ENCODE assay signal across 8 cellular contexts in genomic region chr4:2412885-2413716, GRCh38. TPM values are rescaled to one million over a fixed set of nuclear protein-coding genes. Genes with fewer than 3 reads are reported as not detected.
DNase-seq lines count a peak whose midpoint lies in the region; ATAC-seq and TF ChIP-seq lines count a peak whose summit lies in the region.

No MANE protein-coding gene starts in this region.

- H3K27ac Mint-ChIP-seq in CD4-positive, CD25-positive, alpha-beta regulatory T cell, result peak overlapping the region; percentile 98 to 99 (median 98)

- ATAC-seq in CD4-positive, CD25-positive, alpha-beta regulatory T cell (ENCODE audit: low read depth in 2 of 2), result peak; percentile 81 to 84
- ATAC-seq in HG03520 (IDR thresholded peaks at IDR 0.05; ENCODE audit: unreplicated experiment), result peak; percentile 41

- peaks cover 87% of the 10 kb centered on the region for H3K4me1 ChIP-seq in CD4-positive, CD25-positive, alpha-beta regulatory T cell (ENCODE audit: control insufficient read depth, insufficient read depth, low read length, poor library complexity, severe bottlenecking)
- H3K4me1 ChIP-seq in OCI-LY3 (ENCODE audit: low read length), result peaks cover 31% of the 10 kb centered on the region
- peaks cover 7 to 38% of the 10 kb centered on the region in 2 donors for H3K4me1 ChIP-seq in esophagus (ENCODE audit: control insufficient read depth in 2 of 2, insufficient read depth in 2 of 2, low read length in 1 of 2)
- peaks cover 8 to 33% of the 10 kb centered on the region in 2 donors for H3K4me1 ChIP-seq in muscle layer of duodenum (ENCODE audit: control insufficient read depth in 1 of 2, insufficient read depth in 2 of 2, low read length in 2 of 2)

- H3K36me3 ChIP-seq in CD4-positive, CD25-positive, alpha-beta regulatory T cell (ENCODE audit: control insufficient read depth, insufficient read depth, low read length), result no peaks in the 10 kb centered on the region
- H3K36me3 ChIP-seq in OCI-LY3 (replicated peaks; ENCODE audit: low read depth, low read length) (no peaks in the 10 kb centered on the region), esophagus (ENCODE audit: control insufficient read depth in 2 of 2, insufficient read depth in 2 of 2, low read length in 1 of 2) (no peaks in the 10 kb centered on the region), muscle layer of duodenum (ENCODE audit: control insufficient read depth in 1 of 2, insufficient read depth in 2 of 2, low read length in 2 of 2) (no peaks in the 10 kb centered on the region)

- no peaks in the 10 kb centered on the region for H3K36me3 Mint-ChIP-seq in CD4-positive, CD25-positive, alpha-beta regulatory T cell

- H3K27ac ChIP-seq in CD4-positive, CD25-positive, alpha-beta regulatory T cell (ENCODE audit: insufficient read depth, low read length, poor library complexity, severe bottlenecking), result peak overlapping the region; percentile 93
- H3K27ac ChIP-seq in OCI-LY3 (ENCODE audit: low read length), result peak overlapping the region; percentile 74
- peak overlapping the region; percentile 89 to 96 for H3K27ac ChIP-seq in esophagus (ENCODE audit: low read depth in 2 of 2, low read length in 1 of 2)
- H3K27ac ChIP-seq in muscle layer of duodenum (ENCODE audit: low read length), result peak overlapping the region; percentile 80

- peak; percentile 87 to 98 (median 93) for DNase-seq in CD4-positive, CD25-positive, alpha-beta regulatory T cell
- DNase-seq in GM19238 (ENCODE audit: insufficient read length, low spot score), result peak; percentile 58
- DNase-seq in activated T-cell treated with anti-CD3 and anti-CD28 coated beads for 48 hours (ENCODE audit: low read depth), result peak; percentile 83
- peak; percentile 75 to 78 for DNase-seq in stimulated activated CD8-positive, alpha-beta memory T cell treated with anti-CD3 and anti-CD28 coated beads, Interleukin-7, amount 100 ng/mL, for 1 hour (ENCODE audit: low read depth in 2 of 2)

- H3K27me3 Mint-ChIP-seq in CD4-positive, CD25-positive, alpha-beta regulatory T cell, result peaks cover 12% of the 10 kb centered on the region

- H3K9me3 ChIP-seq in CD4-positive, CD25-positive, alpha-beta regulatory T cell (ENCODE audit: control insufficient read depth in 2 of 2, low read length in 2 of 2), result no peaks in the 10 kb centered on the region
- H3K9me3 ChIP-seq in OCI-LY3 (ENCODE audit: insufficient read depth, low read length), result no peaks in the 10 kb centered on the region
- peaks cover 0 to 2% of the 10 kb centered on the region in 2 donors for H3K9me3 ChIP-seq in esophagus (ENCODE audit: control insufficient read depth in 2 of 2, insufficient read depth in 1 of 2, low read depth in 1 of 2, low read length in 1 of 2)
- H3K9me3 ChIP-seq in muscle layer of duodenum (ENCODE audit: control insufficient read depth in 1 of 2, low read length in 2 of 2), result no peaks in the 10 kb centered on the region

- TF ChIP-seq CTCF in OCI-LY3 (IDR thresholded peaks at IDR 0.05; ENCODE audit: low read depth, low read length), result peak; percentile 22

- H3K4me3 ChIP-seq in CD4-positive, CD25-positive, alpha-beta regulatory T cell (ENCODE audit: low read depth, low read length), result peak overlapping the region; percentile 79
- peak overlapping the region; percentile 79 for H3K4me3 ChIP-seq in OCI-LY3 (ENCODE audit: low read length)
- peak overlapping the region; percentile 9 to 11 for H3K4me3 ChIP-seq in esophagus (ENCODE audit: low read depth in 1 of 2, low read length in 2 of 2)
- H3K4me3 ChIP-seq in muscle layer of duodenum (ENCODE audit: low read depth in 1 of 2, low read length in 2 of 2), result peak overlapping the region; percentile 35 to 56

- H3K4me1 Mint-ChIP-seq in CD4-positive, CD25-positive, alpha-beta regulatory T cell, result peaks cover 9 to 85% (median 54%) of the 10 kb centered on the region in 4 donors

- peak overlapping the region; percentile 83 to 88 (median 87) for H3K4me3 Mint-ChIP-seq in CD4-positive, CD25-positive, alpha-beta regulatory T cell

- H3K9me3 Mint-ChIP-seq in CD4-positive, CD25-positive, alpha-beta regulatory T cell, result no peaks in the 10 kb centered on the region

- peak overlapping the region; percentile 64 for H3K9ac ChIP-seq in OCI-LY3 (ENCODE audit: low read length)

- H4K20me1 ChIP-seq in OCI-LY3 (ENCODE audit: insufficient read depth, low read length), result no peaks in the 10 kb centered on the region

- 6 to 10% methylated on average over 30 of the region's 30 CpGs for WGBS in esophagus, 2 donors

- H3K27me3 ChIP-seq in CD4-positive, CD25-positive, alpha-beta regulatory T cell (ENCODE audit: control insufficient read depth, insufficient read depth, low read length), result no peaks in the 10 kb centered on the region
- H3K27me3 ChIP-seq in OCI-LY3 (ENCODE audit: low read depth, low read length) (no peaks in the 10 kb centered on the region), esophagus (ENCODE audit: control insufficient read depth in 1 of 2, insufficient read depth in 2 of 2, low read length in 2 of 2) (peaks cover 0 to 3% of the 10 kb centered on the region in 2 donors), muscle layer of duodenum (ENCODE audit: low read depth, low read length) (no peaks in the 10 kb centered on the region)

- H3K4me2 ChIP-seq in OCI-LY3 (ENCODE audit: low read length), result peak overlapping the region; percentile 95

- 0 out of 2 replicates have a peak, but pooled peaks cover 2% of the 10 kb centered on the region for H3K79me2 ChIP-seq in OCI-LY3 (ENCODE audit: low read length)

- peak overlapping the region; percentile 54 for H2AFZ ChIP-seq in OCI-LY3 (ENCODE audit: low read depth, low read length)

RNA-seq across cellular contexts. Expression of gene ZFYVE28, which starts 5.3 kb away (rescaled TPM):
- total RNA-seq in CD4-positive, CD25-positive, alpha-beta regulatory T cell, result 86.4 TPM
- polyA plus RNA-seq in CD4-positive, CD25-positive, alpha-beta regulatory T cell, result 10 to 100 TPM in 2 of 4 donors, 1 to 10 TPM in 2; 8.5 to 26.0 (median 13.4) TPM
- polyA plus RNA-seq in esophagus, result 1 to 10 TPM; 5.2 to 5.4 TPM

RNA-seq across cellular contexts. Expression of gene CFAP99, which starts 5.7 kb away (rescaled TPM):
- total RNA-seq in CD4-positive, CD25-positive, alpha-beta regulatory T cell, result 0.20 TPM
- not detected for polyA plus RNA-seq in CD4-positive, CD25-positive, alpha-beta regulatory T cell
- under 1 TPM; 0.04 to 0.07 TPM for polyA plus RNA-seq in esophagus

RNA-seq across cellular contexts. Expression of gene RNF4, which starts 55.8 kb away (rescaled TPM):
- 111 TPM for total RNA-seq in CD4-positive, CD25-positive, alpha-beta regulatory T cell
- polyA plus RNA-seq in CD4-positive, CD25-positive, alpha-beta regulatory T cell, result 10 to 100 TPM; 72.0 to 94.4 (median 83.0) TPM
- polyA plus RNA-seq in esophagus, result 10 to 100 TPM; 14.3 to 18.3 TPM

Comparison
In these comparisons a context has a peak if more than half of its experiments do, and no peak if none do; other contexts are left out.
1. Peak in every context shown above with its lines: DNase-seq, ATAC-seq, H3K4me3 ChIP-seq and H3K27ac ChIP-seq.
2. H3K4me3 ChIP-seq: peak in every context shown above with its lines; median percentile 79 in CD4-positive, CD25-positive, alpha-beta regulatory T cell; 79 in OCI-LY3; 46 in muscle layer of duodenum; 10 in esophagus.